In the genomic region with DNA sequence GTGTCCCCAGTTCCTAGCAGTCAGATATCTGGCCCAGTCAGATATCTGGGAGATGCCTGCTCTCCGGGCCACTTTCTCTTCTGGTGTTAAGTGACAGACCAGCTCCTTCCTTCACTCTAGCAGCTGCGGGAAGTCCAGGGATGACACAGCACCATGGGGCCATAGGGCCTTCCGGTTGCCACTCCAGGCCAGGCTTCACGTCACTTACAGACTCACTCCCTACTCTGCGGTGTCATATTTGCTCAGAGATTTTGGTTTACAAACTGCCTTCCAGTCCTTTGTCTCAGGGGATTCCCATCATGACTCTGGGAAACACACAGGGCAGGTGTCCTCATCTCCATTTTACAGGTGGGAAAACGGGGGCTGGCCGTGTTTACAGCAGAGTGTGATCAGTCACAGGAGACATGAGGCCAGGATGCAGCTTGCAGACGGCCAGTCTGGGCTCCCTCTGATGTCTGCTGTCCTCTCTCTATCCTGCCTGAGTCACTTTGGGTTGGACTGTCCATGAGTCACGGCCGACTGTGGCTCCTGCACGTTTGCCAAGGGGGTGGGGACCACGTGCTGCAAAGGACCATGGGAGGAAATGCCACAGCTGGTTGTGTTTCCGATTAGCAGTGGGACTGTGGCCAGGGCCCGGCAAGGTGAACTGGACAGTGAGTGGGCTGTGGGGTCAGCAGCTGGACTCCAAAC, we compare ENCODE assay signal across 8 cellular contexts. TPM values are rescaled to one million over a fixed set of nuclear protein-coding genes. Genes with fewer than 3 reads are reported as not detected.
DNase-seq lines count a peak whose midpoint lies in the region; ATAC-seq, FAIRE-seq and TF ChIP-seq lines count a peak whose summit lies in the region.

No MANE protein-coding gene starts in this region.

- H3K27me3 ChIP-seq in K562 (ENCODE audit: control insufficient read depth in 2 of 2, insufficient read depth in 2 of 2, low read length in 2 of 2): no peaks in the 10 kb centered on the region
- no peaks in the 10 kb centered on the region for H3K27me3 ChIP-seq in layer of hippocampus (ENCODE audit: control insufficient read depth, insufficient read depth, low read length)
- no peaks in the 10 kb centered on the region for H3K27me3 ChIP-seq in thymus (ENCODE audit: control insufficient read depth, insufficient read depth)

- POLR2A ChIA-PET in K562 (lab: Yijun Ruan, JAX): interaction anchor here (0.6 to 4.0 kb wide), 3 partner anchors 7 to 298 kb away, joined by 3 to 27 read pairs (median 3); a partner anchor contains a TSS

- CTCF ChIA-PET in K562 (lab: Yijun Ruan, JAX; ENCODE audit: low intra/inter-chr PET ratio): no interaction called here

- intact Hi-C loops in K562 (cut with micrococcal nuclease): no loop called here

- H3K4me3 ChIP-seq in K562: no peak overlapping the region
- H3K4me3 ChIP-seq in thymus (ENCODE audit: low read length): no peak overlapping the region

- DNase-seq in GF-D8 (lab: John Stamatoyannopoulos, UW) (peak; percentile 74), NCI-H69 (lab: John Stamatoyannopoulos, UW) (peak; percentile 49), K562 (ENCODE audit: extremely low read depth in 1 of 4, low spot score in 3 of 4) (peak; percentile 62 to 83 (median 72)), D341Med (ENCODE audit: low spot score) (no peak), NCI-H2081 (lab: John Stamatoyannopoulos, UW) (no peak), superior temporal gyrus (ENCODE audit: extremely low spot score) (no peak)

- H3K4me1 ChIP-seq in K562 (replicated peaks in 1 of 2; ENCODE audit: control insufficient read depth in 2 of 2, insufficient read depth in 2 of 2, low read length in 2 of 2) (peaks cover 20 to 25% of the 10 kb centered on the region in 2 experiments), thymus (ENCODE audit: control insufficient read depth, insufficient read depth, low read length) (peaks cover 6% of the 10 kb centered on the region)

- no peak for TF ChIP-seq CTCF in K562 (IDR thresholded peaks at IDR 0.05 in 2 of 3, conservative IDR thresholded peaks at IDR 0.05 in 1 of 3; ENCODE audit: insufficient read depth in 2 of 3, low read depth in 1 of 3, low read length in 3 of 3)

- in situ Hi-C loops in K562 (cut with MboI): no loop called here

- TF ChIP-seq RAD21 in K562 (CRISPR knock-in tag; conservative IDR thresholded peaks at IDR 0.05 in 1 of 2, IDR thresholded peaks at IDR 0.05 in 1 of 2): 0 out of 4 replicates have a peak, but pooled peaks of 1 of the 2 experiments have one; percentile 7

- ATAC-seq in K562: peak; percentile 94

- H4K20me1 ChIP-seq in K562 (replicated peaks; ENCODE audit: control insufficient read depth, insufficient read depth, low read length): no peaks in the 10 kb centered on the region

- H3K36me3 ChIP-seq in K562 (ENCODE audit: control insufficient read depth, insufficient read depth, low read length) (0 out of 3 replicates have a peak, but pooled peaks cover 3% of the 10 kb centered on the region), thymus (ENCODE audit: control insufficient read depth, insufficient read depth) (no peaks in the 10 kb centered on the region)

- WGBS in K562 (ENCODE audit: insufficient coverage, low coverage, missing lambda C conversion rate): 5% methylated on average over 14 of the region's 14 CpGs
- WGBS in thymus: 49% methylated on average over 14 of the region's 14 CpGs

- H3K4me2 ChIP-seq in K562 (ENCODE audit: insufficient read depth, low read length): peak overlapping the region; percentile 84

- H3K79me2 ChIP-seq in K562 (ENCODE audit: control insufficient read depth, insufficient read depth, low read length): no peaks in the 10 kb centered on the region

- H3K9me1 ChIP-seq in K562 (ENCODE audit: control insufficient read depth, insufficient read depth, low read length): no peaks in the 10 kb centered on the region

- peak; percentile 98 for FAIRE-seq in K562 (lab: Jason Lieb, UNC)

- peak; percentile 55; the same call in 1 of the 2 replicates for TF ChIP-seq EP300 in K562 (IDR thresholded peaks at IDR 0.05; ENCODE audit: low read length)

- peak; percentile 64; the same call in 1 of the 2 replicates for TF ChIP-seq POLR2A in K562 (conservative IDR thresholded peaks at IDR 0.05)

- no TSS peak for BruUV-seq in K562 (replicated peaks; lab: Mats Ljungman, UMichigan)

- H3K9me3 ChIP-seq in K562 (replicated peaks; ENCODE audit: control insufficient read depth, insufficient read depth, low read depth, low read length) (peaks cover 10% of the 10 kb centered on the region), thymus (ENCODE audit: control insufficient read depth) (peaks cover 7% of the 10 kb centered on the region)

- H3K27ac ChIP-seq in K562 (ENCODE audit: extremely low read depth, low read depth, low read length): peak overlapping the region; percentile 99
- H3K27ac ChIP-seq in layer of hippocampus (ENCODE audit: low read depth, low read length): peak overlapping the region; percentile 64
- H3K27ac ChIP-seq in thymus (ENCODE audit: low read depth): peak overlapping the region; percentile 68

- peak overlapping the region; percentile 73 to 74; a peak in 3 of 4 replicates for H3K9ac ChIP-seq in K562 (ENCODE audit: insufficient read depth in 1 of 2, low read depth in 2 of 2, low read length in 2 of 2)

- H2AFZ ChIP-seq in K562 (ENCODE audit: low read depth, low read length): peak overlapping the region; percentile 97

TF ChIP-seq in K562, 482 proteins besides CTCF, POLR2A, EP300 and RAD21 (continues in another document):
- TF ChIP-seq POU5F1 (IDR thresholded peaks at IDR 0.05; ENCODE audit: borderline replicate concordance, low read depth, low read length, partially characterized antibody): no peak
- TF ChIP-seq, protein P1, sequence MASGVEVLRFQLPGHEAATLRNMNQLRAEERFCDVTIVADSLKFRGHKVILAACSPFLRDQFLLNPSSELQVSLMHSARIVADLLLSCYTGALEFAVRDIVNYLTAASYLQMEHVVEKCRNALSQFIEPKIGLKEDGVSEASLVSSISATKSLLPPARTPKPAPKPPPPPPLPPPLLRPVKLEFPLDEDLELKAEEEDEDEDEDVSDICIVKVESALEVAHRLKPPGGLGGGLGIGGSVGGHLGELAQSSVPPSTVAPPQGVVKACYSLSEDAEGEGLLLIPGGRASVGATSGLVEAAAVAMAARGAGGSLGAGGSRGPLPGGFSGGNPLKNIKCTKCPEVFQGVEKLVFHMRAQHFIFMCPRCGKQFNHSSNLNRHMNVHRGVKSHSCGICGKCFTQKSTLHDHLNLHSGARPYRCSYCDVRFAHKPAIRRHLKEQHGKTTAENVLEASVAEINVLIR (CRISPR knock-in tag; IDR thresholded peaks at IDR 0.05): peak; percentile 24; the same call in 1 of the 2 replicates
- TF ChIP-seq, protein P2, sequence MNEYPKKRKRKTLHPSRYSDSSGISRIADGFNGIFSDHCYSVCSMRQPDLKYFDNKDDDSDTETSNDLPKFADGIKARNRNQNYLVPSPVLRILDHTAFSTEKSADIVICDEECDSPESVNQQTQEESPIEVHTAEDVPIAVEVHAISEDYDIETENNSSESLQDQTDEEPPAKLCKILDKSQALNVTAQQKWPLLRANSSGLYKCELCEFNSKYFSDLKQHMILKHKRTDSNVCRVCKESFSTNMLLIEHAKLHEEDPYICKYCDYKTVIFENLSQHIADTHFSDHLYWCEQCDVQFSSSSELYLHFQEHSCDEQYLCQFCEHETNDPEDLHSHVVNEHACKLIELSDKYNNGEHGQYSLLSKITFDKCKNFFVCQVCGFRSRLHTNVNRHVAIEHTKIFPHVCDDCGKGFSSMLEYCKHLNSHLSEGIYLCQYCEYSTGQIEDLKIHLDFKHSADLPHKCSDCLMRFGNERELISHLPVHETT (CRISPR knock-in tag; conservative IDR thresholded peaks at IDR 0.05 in 1 of 2, IDR thresholded peaks at IDR 0.05 in 1 of 2): peak in 1 of 2 experiments; percentile 46; a peak in 1 of 4 replicates

RNA-seq across cellular contexts. Expression of a gene that starts 8.2 kb away (rescaled TPM):
- total RNA-seq in K562 (2011; cell fraction: chromatin; rRNA removed; ENCODE audit: low replicate concordance): 31.5 and 43.3 TPM in 2 replicates
- 21.1 and 22.2 TPM in 2 replicates for total RNA-seq in K562 (2011; cell fraction: nucleolus; rRNA removed)
- total RNA-seq in K562 (2011; cell fraction: nucleoplasm; rRNA removed): 21.2 and 22.4 TPM in 2 replicates
- total RNA-seq in K562 (2014; rRNA removed) (5.2 and 8.2 TPM in 2 replicates), K562 (2014; rRNA removed; fragmentation: Illumina TruSeq; extraction: Trizol) (1.9 and 2.4 TPM in 2 replicates), K562 (2015; rRNA removed; fragmentation: Illumina TruSeq; extraction: Trizol) (3.1 and 3.3 TPM in 2 replicates), K562 (2021) (11.5 and 12.6 TPM in 2 replicates)
- polyA plus RNA-seq in K562 (2011; rRNA removed) (7.5 and 10.0 TPM in 2 replicates), K562 (2014; fragmentation: Illumina TruSeq; extraction: Trizol) (5.6 and 5.8 TPM in 2 replicates), K562 (2014; fragmentation: Nextera tagmentation; extraction: Ambion mirVana) (under 1 TPM; 0.20 to 0.34 TPM), K562 (2014; rRNA removed) (7.1 and 7.9 TPM in 2 replicates), thymus (25.7 TPM)
- 7.8 and 8.5 TPM in 2 replicates for polyA plus RNA-seq in K562 (2011; cell fraction: cytosol; rRNA removed)
- 9.0 and 10.7 TPM in 2 replicates for polyA plus RNA-seq in K562 (2011; cell fraction: nucleus; rRNA removed)
- polyA plus RNA-seq in K562 (2012): 8.6 and 10.2 TPM in 2 replicates
- polyA minus RNA-seq in K562 (2011; rRNA and poly(A)+ RNA removed): 8.5 and 9.0 TPM in 2 replicates
- polyA minus RNA-seq in K562 (2011; cell fraction: cytosol; rRNA and poly(A)+ RNA removed): 5.6 and 15.4 TPM in 2 replicates
- 7.1 and 12.8 TPM in 2 replicates for polyA minus RNA-seq in K562 (2011; cell fraction: nucleus; rRNA and poly(A)+ RNA removed)

RNA-seq across cellular contexts. Expression of a gene that starts 16.2 kb away (rescaled TPM):
- 19.9 and 29.6 TPM in 2 replicates for total RNA-seq in K562 (2011; cell fraction: chromatin; rRNA removed; ENCODE audit: low replicate concordance)
- total RNA-seq in K562 (2011; cell fraction: nucleolus; rRNA removed): 16.8 and 18.6 TPM in 2 replicates
- 22.0 and 23.9 TPM in 2 replicates for total RNA-seq in K562 (2011; cell fraction: nucleoplasm; rRNA removed)
- total RNA-seq in K562 (2014; rRNA removed) (10.7 and 12.2 TPM in 2 replicates), K562 (2014; rRNA removed; fragmentation: Illumina TruSeq; extraction: Trizol) (7.3 and 8.0 TPM in 2 replicates), K562 (2015; rRNA removed; fragmentation: Illumina TruSeq; extraction: Trizol) (14.5 and 14.9 TPM in 2 replicates), K562 (2021) (9.9 and 12.5 TPM in 2 replicates)
- polyA plus RNA-seq in K562 (2011; rRNA removed) (11.8 and 12.7 TPM in 2 replicates), K562 (2014; fragmentation: Illumina TruSeq; extraction: Trizol) (8.0 and 8.7 TPM in 2 replicates), K562 (2014; fragmentation: Nextera tagmentation; extraction: Ambion mirVana) (1 to 10 TPM; 1.1 to 1.3 TPM), K562 (2014; rRNA removed) (8.3 and 8.6 TPM in 2 replicates), thymus (47.1 TPM)
- 10.9 and 13.7 TPM in 2 replicates for polyA plus RNA-seq in K562 (2011; cell fraction: cytosol; rRNA removed)
- polyA plus RNA-seq in K562 (2011; cell fraction: nucleus; rRNA removed): 9.6 and 10.3 TPM in 2 replicates
- 10.9 and 13.1 TPM in 2 replicates for polyA plus RNA-seq in K562 (2012)
- polyA minus RNA-seq in K562 (2011; rRNA and poly(A)+ RNA removed): 13.6 and 15.8 TPM in 2 replicates
- polyA minus RNA-seq in K562 (2011; cell fraction: cytosol; rRNA and poly(A)+ RNA removed): 9.7 and 12.5 TPM in 2 replicates
- polyA minus RNA-seq in K562 (2011; cell fraction: nucleus; rRNA and poly(A)+ RNA removed): 6.2 and 12.6 TPM in 2 replicates

Comparison
In these comparisons a context has a peak if more than half of its experiments do, and no peak if none do; other contexts are left out.
1. DNase-seq: peak in GF-D8 (single experiment), NCI-H69 (single experiment) and K562 (4 of 4); none in D341Med (single experiment), NCI-H2081 (0 of 2) and superior temporal gyrus (single experiment).
2. Peak in every context shown above with its lines, with median percentiles within 50 percentile points of each other: H3K27ac ChIP-seq.